13 cellular contexts compared by ENCODE assay signal in the genomic region with DNA sequence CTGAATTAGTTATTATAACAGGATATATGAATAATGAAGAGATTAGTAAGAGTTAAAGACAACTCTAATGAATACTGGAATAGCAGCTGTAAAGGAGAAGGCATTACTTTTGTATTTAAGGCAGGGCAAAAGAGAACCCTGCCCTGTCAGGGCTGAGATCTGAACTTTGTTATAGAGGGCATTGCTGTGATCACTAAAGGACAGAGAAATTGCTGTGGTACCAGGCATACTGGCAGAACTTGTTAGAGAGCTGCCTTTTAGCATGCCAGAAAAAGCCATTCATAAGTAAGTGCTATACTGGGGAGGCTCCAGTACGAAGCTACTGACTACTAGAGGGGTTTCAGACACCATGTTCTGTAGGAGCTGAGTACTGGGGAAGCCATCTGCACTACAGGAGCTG.
DNase-seq lines count a peak whose midpoint lies in the region; ATAC-seq, FAIRE-seq and TF ChIP-seq lines count a peak whose summit lies in the region.
"Had no signal": no experiment of that assay in that cellular context is flagged by ENCODE, and none has a peak within 500 bp of the region (broad histone marks: within the 10 kb centered on the region; RNA-seq: fewer than 3 reads in every experiment).

No MANE protein-coding gene starts in this region.

- H3K27me3 ChIP-seq in neuronal stem cell (ENCODE audit: control insufficient read depth in 3 of 3, insufficient read depth in 3 of 3, low read depth in 1 of 3, low read length in 3 of 3) (no peaks in the 10 kb centered on the region), transverse colon (no peaks in the 10 kb centered on the region), gastrocnemius medialis (no peaks in the 10 kb centered on the region)
- H3K27me3 ChIP-seq: BE2C had no signal

- no peak overlapping the region for H3K9ac ChIP-seq in neuronal stem cell (ENCODE audit: low read depth, low read length, poor library complexity)

- H2AFZ ChIP-seq in neuronal stem cell (ENCODE audit: low read length): peak overlapping the region; percentile 59

- H4K91ac ChIP-seq in neuronal stem cell (ENCODE audit: low read depth, low read length, poor library complexity): no peak overlapping the region

- no peak overlapping the region for H3K4me2 ChIP-seq in neuronal stem cell (ENCODE audit: insufficient read depth, low read length, poor library complexity, severe bottlenecking)

- no peak for TF ChIP-seq EP300 in transverse colon (IDR thresholded peaks at IDR 0.05; ENCODE audit: low read depth)

- H3K4me3 ChIP-seq in epithelial cell of esophagus (ENCODE audit: low read length) (no peak overlapping the region), neuronal stem cell (ENCODE audit: low read length in 2 of 2) (no peak overlapping the region), transverse colon (no peak overlapping the region), gastrocnemius medialis (no peak overlapping the region)

- no peak overlapping the region for H2BK15ac ChIP-seq in neuronal stem cell (ENCODE audit: low read length)

- in situ Hi-C loops in transverse colon (cut with MboI; ENCODE audit: low pct_ligation_motif_present in 1 of 4, low pct_unique_long_range_greater_than_20kb in 1 of 4, low sequenced_read_pairs in 3 of 4) (no loop called here), gastrocnemius medialis (cut with MboI; ENCODE audit: low sequenced_read_pairs in 4 of 4) (no loop called here)

- H3K14ac ChIP-seq in neuronal stem cell (ENCODE audit: low read length): no peak overlapping the region

- no peak for ATAC-seq in gastrocnemius medialis

- H3K9me3 ChIP-seq in neuronal stem cell (replicated peaks in 1 of 2; ENCODE audit: control insufficient read depth in 2 of 2, insufficient read depth in 1 of 2, low read depth in 1 of 2, low read length in 2 of 2) (no peaks in the 10 kb centered on the region), transverse colon (no peaks in the 10 kb centered on the region), gastrocnemius medialis (no peaks in the 10 kb centered on the region)
- H3K9me3 ChIP-seq: BE2C had no signal

- peak; percentile 60 for DNase-seq in DMS53 (lab: John Stamatoyannopoulos, UW)
- no peak for DNase-seq in H54 (ENCODE audit: insufficient read length, low spot score)
- DNase-seq in epithelial cell of esophagus (ENCODE audit: low read depth): peak; percentile 34
- no peak for DNase-seq in neuronal stem cell (ENCODE audit: low spot score)
- DNase-seq in transverse colon: no peak
- DNase-seq in COLO668 (lab: John Stamatoyannopoulos, UW; ENCODE audit: unreplicated experiment): no peak
- DNase-seq in gastrocnemius medialis: no peak
- DNase-seq: BE2C; CD4-positive, alpha-beta memory T cell; COR-L47 had no signal

- H3K4ac ChIP-seq in neuronal stem cell (ENCODE audit: low read length): no peak overlapping the region

- H3K4me1 ChIP-seq in neuronal stem cell (ENCODE audit: control insufficient read depth in 2 of 2, insufficient read depth in 1 of 2, low read depth in 1 of 2, low read length in 2 of 2) (no peaks in the 10 kb centered on the region), transverse colon (no peaks in the 10 kb centered on the region), gastrocnemius medialis (no peaks in the 10 kb centered on the region)

- intact Hi-C loops in transverse colon (cut with DNase I; ENCODE audit: low total_unique reads) (no loop called here), gastrocnemius medialis (cut with DNase I; ENCODE audit: low total_unique reads) (no loop called here)

- no CpG with 5 or more reads among the region's 1 CpG for WGBS in neuronal stem cell (ENCODE audit: extremely low coverage in 2 of 2, insufficient read length in 2 of 2, insufficient replicate concordance in 1 of 2), 2 donors
- WGBS in transverse colon (ENCODE audit: low coverage in 1 of 2), 2 donors: 64% methylated on average over 1 of the region's 1 CpG; no CpG with 5 or more reads in 1 of the 2 donors

- TF ChIP-seq CTCF in epithelial cell of esophagus (IDR thresholded peaks at IDR 0.05; ENCODE audit: insufficient read depth, low read depth, low read length, missing control alignments): no peak
- no peak for TF ChIP-seq CTCF in transverse colon (IDR thresholded peaks at IDR 0.05)
- no peak for TF ChIP-seq CTCF in gastrocnemius medialis (IDR thresholded peaks at IDR 0.05 in 4 of 5, conservative IDR thresholded peaks at IDR 0.05 in 1 of 5)

- H4K8ac ChIP-seq in neuronal stem cell (ENCODE audit: low read depth, low read length): no peak overlapping the region

- H3K23ac ChIP-seq in neuronal stem cell (ENCODE audit: low read depth, low read length, poor library complexity): no peak overlapping the region

- H3K79me1 ChIP-seq in neuronal stem cell (ENCODE audit: low read depth, low read length): no peaks in the 10 kb centered on the region

- no peak overlapping the region for H2BK5ac ChIP-seq in neuronal stem cell (ENCODE audit: low read length)

- TF ChIP-seq POLR2A in H54 (IDR thresholded peaks at IDR 0.05; ENCODE audit: low read depth, low read length) (no peak), transverse colon (IDR thresholded peaks at IDR 0.05) (no peak), gastrocnemius medialis (IDR thresholded peaks at IDR 0.05) (no peak)

- no peak overlapping the region for H2AK5ac ChIP-seq in neuronal stem cell (ENCODE audit: low read depth, low read length)

- no peak overlapping the region for H2BK120ac ChIP-seq in neuronal stem cell (ENCODE audit: low read depth, low read length)

- peak; percentile 6 for FAIRE-seq in H54 (lab: Jason Lieb, UNC)
- FAIRE-seq: A204.1, D721Med had no signal

- H3K36me3 ChIP-seq in neuronal stem cell (replicated peaks in 1 of 2; ENCODE audit: control insufficient read depth in 2 of 2, insufficient read depth in 2 of 2, low read length in 2 of 2): no peaks in the 10 kb centered on the region
- H3K36me3 ChIP-seq in transverse colon: no peaks in the 10 kb centered on the region
- H3K36me3 ChIP-seq in gastrocnemius medialis: no peaks in the 10 kb centered on the region
- H3K36me3 ChIP-seq: BE2C had no signal

- no peak overlapping the region for H2BK12ac ChIP-seq in neuronal stem cell (ENCODE audit: low read length)

- H3K18ac ChIP-seq in neuronal stem cell (ENCODE audit: low read length): no peak overlapping the region

- H3K27ac ChIP-seq in neuronal stem cell (replicated peaks; ENCODE audit: low read length): no peak overlapping the region
- no peak overlapping the region for H3K27ac ChIP-seq in transverse colon
- no peak overlapping the region for H3K27ac ChIP-seq in gastrocnemius medialis
- H3K27ac ChIP-seq: C4-2B had no signal

Comparison
In these comparisons a context has a peak if more than half of its experiments do, and no peak if none do; other contexts are left out.
1. DNase-seq: peak in DMS53 (single experiment) and epithelial cell of esophagus (single experiment); none in H54 (single experiment), neuronal stem cell (single experiment), transverse colon (single experiment), COLO668 (single experiment) and gastrocnemius medialis (0 of 2).